In the genomic region with DNA sequence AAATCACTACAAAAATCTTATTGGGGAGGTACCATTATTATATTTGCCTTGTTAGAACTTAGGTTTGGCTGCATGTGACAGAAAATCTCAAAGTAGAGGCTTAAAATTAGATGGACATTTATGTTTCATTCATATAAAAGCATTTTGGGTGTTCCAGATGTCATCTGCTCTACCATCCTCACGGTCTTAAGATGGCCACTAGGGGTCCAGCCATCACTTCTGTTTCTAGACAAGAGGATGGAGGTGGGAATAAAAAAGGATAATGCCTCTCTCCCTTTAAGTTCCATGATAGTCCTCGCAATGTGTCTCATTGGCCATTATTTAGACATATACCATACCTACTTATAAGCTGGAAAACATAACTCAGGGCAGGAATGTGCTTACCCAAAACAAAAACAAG, we compare ENCODE assay signal across 12 cellular contexts.
DNase-seq lines count a peak whose midpoint lies in the region; ATAC-seq and TF ChIP-seq lines count a peak whose summit lies in the region.
"Had no signal": no experiment of that assay in that cellular context is flagged by ENCODE, and none has a peak within 500 bp of the region (broad histone marks: within the 10 kb centered on the region; RNA-seq: fewer than 3 reads in every experiment).

No MANE protein-coding gene starts in this region.

- H3K36me3 ChIP-seq in GM23338 (ENCODE audit: insufficient read depth) (no peaks in the 10 kb centered on the region), SJSA1 (no peaks in the 10 kb centered on the region), heart left ventricle (no peaks in the 10 kb centered on the region)

- peaks cover 25% of the 10 kb centered on the region for H3K9me2 ChIP-seq in GM23338 (ENCODE audit: insufficient read depth)

- H3K27ac Mint-ChIP-seq in GM23338 = no peak overlapping the region
- H3K27ac Mint-ChIP-seq: CD8-positive, alpha-beta T cell; stimulated activated naive CD8-positive, alpha-beta T cell treated with anti-CD3 and anti-CD28 coated beads, Interleukin-15, amount 100 ng/mL, for 72 hours had no signal

- TF ChIP-seq CTCF in AG09309 (IDR thresholded peaks at IDR 0.05; ENCODE audit: control insufficient read depth, insufficient read depth, low read depth, low read length, missing control alignments) (peak; percentile 60), GM23338 (conservative IDR thresholded peaks at IDR 0.05; ENCODE audit: low read depth in 2 of 2) (peak; percentile 53 to 61), heart left ventricle (IDR thresholded peaks at IDR 0.05) (no peak)

- no peaks in the 10 kb centered on the region for H3F3A ChIP-seq in GM23338 (replicated peaks; ENCODE audit: low read depth)

- no peaks in the 10 kb centered on the region for H3K27me3 ChIP-seq in GM23338 (ENCODE audit: insufficient read depth)
- H3K27me3 ChIP-seq in SJSA1 (replicated peaks) = no peaks in the 10 kb centered on the region
- H3K27me3 ChIP-seq in heart left ventricle = peaks cover 0 to 3% (median 0%) of the 10 kb centered on the region in 9 donors

- H3K9me3 ChIP-seq in SJSA1 (replicated peaks) = no peaks in the 10 kb centered on the region
- H3K9me3 ChIP-seq in heart left ventricle = no peaks in the 10 kb centered on the region

- peaks cover 7% of the 10 kb centered on the region for H3K27me3 Mint-ChIP-seq in GM23338 (ENCODE audit: insufficient read depth, low read depth, poor library complexity)
- H3K27me3 Mint-ChIP-seq: stimulated activated naive CD8-positive, alpha-beta T cell treated with anti-CD3 and anti-CD28 coated beads, Interleukin-15, amount 100 ng/mL, for 72 hours had no signal

- H3K4me1 Mint-ChIP-seq in GM23338 = peaks cover 7% of the 10 kb centered on the region
- H3K4me1 Mint-ChIP-seq: stimulated activated naive CD8-positive, alpha-beta T cell treated with anti-CD3 and anti-CD28 coated beads, Interleukin-15, amount 100 ng/mL, for 72 hours had no signal

- no peaks in the 10 kb centered on the region for H3K36me3 Mint-ChIP-seq in GM23338 (ENCODE audit: low read depth)
- H3K36me3 Mint-ChIP-seq: CD8-positive, alpha-beta T cell had no signal

- no peak overlapping the region for H3K4me3 Mint-ChIP-seq in GM23338
- H3K4me3 Mint-ChIP-seq: activated T-cell treated with anti-CD3 and anti-CD28 coated beads, Interleukin-2, amount 50 U/mL, for 4 hours; CD8-positive, alpha-beta T cell; stimulated activated naive CD8-positive, alpha-beta T cell treated with anti-CD3 and anti-CD28 coated beads, Interleukin-15, amount 100 ng/mL, for 72 hours had no signal

- no peaks in the 10 kb centered on the region for H4K20me1 ChIP-seq in GM23338 (replicated peaks; ENCODE audit: insufficient read depth)

- DNase-seq in AG09309 (ENCODE audit: low read depth) (no peak), GM23338 (ENCODE audit: low spot score) (peak; percentile 43), SJSA1 (ENCODE audit: low read depth in 1 of 2, low spot score in 2 of 2) (no peak), glomerular visceral epithelial cell (ENCODE audit: extremely low spot score) (peak; percentile 10), Right ventricle myocardium superior (no peak), KG1 (lab: John Stamatoyannopoulos, UW) (no peak), heart left ventricle (no peak)
- DNase-seq: activated T-cell treated with anti-CD3 and anti-CD28 coated beads, Interleukin-2, amount 50 U/mL, for 4 hours; CD8-positive, alpha-beta T cell; NCI-H1105 treated with DMSO at 0.1 percent for 48 hours; stimulated activated naive CD8-positive, alpha-beta T cell treated with anti-CD3 and anti-CD28 coated beads, Interleukin-15, amount 100 ng/mL, for 72 hours had no signal

- no peak for TF ChIP-seq POLR2A in heart left ventricle (IDR thresholded peaks at IDR 0.05)

- peaks cover 7% of the 10 kb centered on the region; the same call in 1 of the 2 replicates for H3K4me1 ChIP-seq in GM23338 (ENCODE audit: insufficient read depth)
- H3K4me1 ChIP-seq in SJSA1 (replicated peaks) = peaks cover 20% of the 10 kb centered on the region
- no peaks in the 10 kb centered on the region for H3K4me1 ChIP-seq in heart left ventricle

- no peaks in the 10 kb centered on the region for H3K79me2 ChIP-seq in GM23338 (replicated peaks; ENCODE audit: insufficient read depth)

- H3K9me3 Mint-ChIP-seq in GM23338 = no peaks in the 10 kb centered on the region; the same call in 2 of the 3 replicates

- H2AFZ ChIP-seq in GM23338 = no peak overlapping the region

- WGBS in heart left ventricle, 4 donors = 45 to 86% (median 79%) methylated on average over 2 of the region's 2 CpGs

- H3K27ac ChIP-seq in GM23338 (ENCODE audit: low read depth) (no peak overlapping the region), SJSA1 (0 out of 2 replicates have a peak overlapping the region, but pooled peaks have one; percentile 38), heart left ventricle (no peak overlapping the region)

- intact Hi-C loops in Right ventricle myocardium superior (cut with DNase I) = no loop called here
- intact Hi-C loops in heart left ventricle (cut with DNase I) = no loop called here

- ATAC-seq in GM23338 = no peak; the same call in 2 of the 3 replicates
- no peak for ATAC-seq in Right ventricle myocardium superior (ENCODE audit: poor library complexity)
- no peak for ATAC-seq in HG02623 (IDR thresholded peaks at IDR 0.05; ENCODE audit: unreplicated experiment)
- no peak for ATAC-seq in heart left ventricle
- ATAC-seq: activated T-cell treated with anti-CD3 and anti-CD28 coated beads, Interleukin-2, amount 50 U/mL, for 4 hours; CD8-positive, alpha-beta T cell; stimulated activated naive CD8-positive, alpha-beta T cell treated with anti-CD3 and anti-CD28 coated beads, Interleukin-15, amount 100 ng/mL, for 72 hours had no signal

- no peak overlapping the region for H3K4me3 ChIP-seq in AG09309 (ENCODE audit: control insufficient read depth, low read depth, low read length)
- no peak overlapping the region for H3K4me3 ChIP-seq in GM23338
- H3K4me3 ChIP-seq in SJSA1 = no peak overlapping the region
- no peak overlapping the region for H3K4me3 ChIP-seq in heart left ventricle

- no peak overlapping the region for H3K4me2 ChIP-seq in GM23338

TF ChIP-seq in GM23338, 12 proteins besides CTCF, POLR2A, EP300 and RAD21:
- TF ChIP-seq, protein P1, sequence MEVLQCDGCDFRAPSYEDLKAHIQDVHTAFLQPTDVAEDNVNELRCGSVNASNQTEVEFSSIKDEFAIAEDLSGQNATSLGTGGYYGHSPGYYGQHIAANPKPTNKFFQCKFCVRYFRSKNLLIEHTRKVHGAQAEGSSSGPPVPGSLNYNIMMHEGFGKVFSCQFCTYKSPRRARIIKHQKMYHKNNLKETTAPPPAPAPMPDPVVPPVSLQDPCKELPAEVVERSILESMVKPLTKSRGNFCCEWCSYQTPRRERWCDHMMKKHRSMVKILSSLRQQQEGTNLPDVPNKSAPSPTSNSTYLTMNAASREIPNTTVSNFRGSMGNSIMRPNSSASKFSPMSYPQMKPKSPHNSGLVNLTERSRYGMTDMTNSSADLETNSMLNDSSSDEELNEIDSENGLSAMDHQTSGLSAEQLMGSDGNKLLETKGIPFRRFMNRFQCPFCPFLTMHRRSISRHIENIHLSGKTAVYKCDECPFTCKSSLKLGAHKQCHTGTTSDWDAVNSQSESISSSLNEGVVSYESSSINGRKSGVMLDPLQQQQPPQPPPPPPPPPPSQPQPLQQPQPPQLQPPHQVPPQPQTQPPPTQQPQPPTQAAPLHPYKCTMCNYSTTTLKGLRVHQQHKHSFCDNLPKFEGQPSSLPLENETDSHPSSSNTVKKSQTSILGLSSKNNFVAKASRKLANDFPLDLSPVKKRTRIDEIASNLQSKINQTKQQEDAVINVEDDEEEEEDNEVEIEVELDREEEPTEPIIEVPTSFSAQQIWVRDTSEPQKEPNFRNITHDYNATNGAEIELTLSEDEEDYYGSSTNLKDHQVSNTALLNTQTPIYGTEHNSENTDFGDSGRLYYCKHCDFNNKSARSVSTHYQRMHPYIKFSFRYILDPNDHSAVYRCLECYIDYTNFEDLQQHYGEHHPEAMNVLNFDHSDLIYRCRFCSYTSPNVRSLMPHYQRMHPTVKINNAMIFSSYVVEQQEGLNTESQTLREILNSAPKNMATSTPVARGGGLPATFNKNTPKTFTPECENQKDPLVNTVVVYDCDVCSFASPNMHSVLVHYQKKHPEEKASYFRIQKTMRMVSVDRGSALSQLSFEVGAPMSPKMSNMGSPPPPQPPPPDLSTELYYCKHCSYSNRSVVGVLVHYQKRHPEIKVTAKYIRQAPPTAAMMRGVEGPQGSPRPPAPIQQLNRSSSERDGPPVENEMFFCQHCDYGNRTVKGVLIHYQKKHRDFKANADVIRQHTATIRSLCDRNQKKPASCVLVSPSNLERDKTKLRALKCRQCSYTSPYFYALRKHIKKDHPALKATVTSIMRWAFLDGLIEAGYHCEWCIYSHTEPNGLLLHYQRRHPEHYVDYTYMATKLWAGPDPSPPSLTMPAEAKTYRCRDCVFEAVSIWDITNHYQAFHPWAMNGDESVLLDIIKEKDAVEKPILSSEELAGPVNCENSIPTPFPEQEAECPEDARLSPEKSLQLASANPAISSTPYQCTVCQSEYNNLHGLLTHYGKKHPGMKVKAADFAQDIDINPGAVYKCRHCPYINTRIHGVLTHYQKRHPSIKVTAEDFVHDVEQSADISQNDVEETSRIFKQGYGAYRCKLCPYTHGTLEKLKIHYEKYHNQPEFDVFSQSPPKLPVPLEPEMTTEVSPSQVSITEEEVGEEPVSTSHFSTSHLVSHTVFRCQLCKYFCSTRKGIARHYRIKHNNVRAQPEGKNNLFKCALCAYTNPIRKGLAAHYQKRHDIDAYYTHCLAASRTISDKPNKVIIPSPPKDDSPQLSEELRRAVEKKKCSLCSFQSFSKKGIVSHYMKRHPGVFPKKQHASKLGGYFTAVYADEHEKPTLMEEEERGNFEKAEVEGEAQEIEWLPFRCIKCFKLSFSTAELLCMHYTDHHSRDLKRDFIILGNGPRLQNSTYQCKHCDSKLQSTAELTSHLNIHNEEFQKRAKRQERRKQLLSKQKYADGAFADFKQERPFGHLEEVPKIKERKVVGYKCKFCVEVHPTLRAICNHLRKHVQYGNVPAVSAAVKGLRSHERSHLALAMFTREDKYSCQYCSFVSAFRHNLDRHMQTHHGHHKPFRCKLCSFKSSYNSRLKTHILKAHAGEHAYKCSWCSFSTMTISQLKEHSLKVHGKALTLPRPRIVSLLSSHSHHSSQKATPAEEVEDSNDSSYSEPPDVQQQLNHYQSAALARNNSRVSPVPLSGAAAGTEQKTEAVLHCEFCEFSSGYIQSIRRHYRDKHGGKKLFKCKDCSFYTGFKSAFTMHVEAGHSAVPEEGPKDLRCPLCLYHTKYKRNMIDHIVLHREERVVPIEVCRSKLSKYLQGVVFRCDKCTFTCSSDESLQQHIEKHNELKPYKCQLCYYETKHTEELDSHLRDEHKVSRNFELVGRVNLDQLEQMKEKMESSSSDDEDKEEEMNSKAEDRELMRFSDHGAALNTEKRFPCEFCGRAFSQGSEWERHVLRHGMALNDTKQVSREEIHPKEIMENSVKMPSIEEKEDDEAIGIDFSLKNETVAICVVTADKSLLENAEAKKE (CRISPR knock-in tag; IDR thresholded peaks at IDR 0.05) = no peak

Comparison
In these comparisons a context has a peak if more than half of its experiments do, and no peak if none do; other contexts are left out.
1. DNase-seq: peak in GM23338 (single experiment) and glomerular visceral epithelial cell (single experiment); none in AG09309 (single experiment), SJSA1 (0 of 2), Right ventricle myocardium superior (single experiment), KG1 (single experiment) and heart left ventricle (0 of 5).
2. CTCF ChIP-seq: peak in AG09309 (single experiment) and GM23338 (2 of 2); none in heart left ventricle (0 of 12).